18 cellular contexts compared by ENCODE assay signal in genomic region chr15:65038838-65039237, GRCh38. TPM values are rescaled to one million over a fixed set of nuclear protein-coding genes. Genes with fewer than 3 reads are reported as not detected.
DNase-seq lines count a peak whose midpoint lies in the region; ATAC-seq and TF ChIP-seq lines count a peak whose summit lies in the region.
"Had no signal": no experiment of that assay in that cellular context is flagged by ENCODE, and none has a peak within 500 bp of the region (broad histone marks: within the 10 kb centered on the region; RNA-seq: fewer than 3 reads in every experiment).

No MANE protein-coding gene starts in this region.

- ATAC-seq in IMR-90 (ENCODE audit: low read depth), result no peak
- ATAC-seq in Right ventricle myocardium inferior, result no peak
- ATAC-seq: GM12878, HepG2 had no signal

- H3K36me3 ChIP-seq in IMR-90 (ENCODE audit: control insufficient read depth, insufficient read depth, low read length), result no peaks in the 10 kb centered on the region
- H3K36me3 ChIP-seq in neuronal stem cell (replicated peaks in 1 of 2; ENCODE audit: control insufficient read depth in 2 of 2, insufficient read depth in 2 of 2, low read length in 2 of 2), result no peaks in the 10 kb centered on the region
- no peaks in the 10 kb centered on the region for H3K36me3 ChIP-seq in uterus
- H3K36me3 ChIP-seq: BLaER1 treated with 17β-estradiol and CSF1 and Interleukin-3, amounts not matched to agents 10 nM and 100 nM had no signal

- no peaks in the 10 kb centered on the region for H3K79me1 ChIP-seq in IMR-90 (ENCODE audit: low read depth in 1 of 2, low read length in 2 of 2)
- no peaks in the 10 kb centered on the region for H3K79me1 ChIP-seq in neuronal stem cell (ENCODE audit: low read depth, low read length)

- TF ChIP-seq RAD21 in IMR-90 (IDR thresholded peaks at IDR 0.05; ENCODE audit: low read length), result no peak

- H2BK15ac ChIP-seq in IMR-90 (ENCODE audit: low read depth, low read length), result no peak overlapping the region
- H2BK15ac ChIP-seq in neuronal stem cell (ENCODE audit: low read length), result no peak overlapping the region

- H3K4me3 ChIP-seq in IMR-90 (ENCODE audit: insufficient read depth, low read depth, low read length) (no peak overlapping the region), neuronal stem cell (ENCODE audit: low read length in 2 of 2) (peak overlapping the region in 1 of 2 donors; percentile 12), uterus (no peak overlapping the region)
- H3K4me3 ChIP-seq: BLaER1 treated with 17β-estradiol and CSF1 and Interleukin-3, amounts not matched to agents 10 nM and 100 nM; GM12878 had no signal

- POLR2A ChIA-PET in IMR-90 (lab: Charles Lee; ENCODE audit: unreplicated experiment), result no interaction called here

- no peak for DNase-seq in IMR-90
- DNase-seq in left kidney (ENCODE audit: low read depth, low spot score), result peak; percentile 82
- no peak for DNase-seq in neuronal stem cell (ENCODE audit: low spot score)
- DNase-seq in uterus, result peak; percentile 49
- no peak for DNase-seq in Right ventricle myocardium inferior (ENCODE audit: missing footprints)
- DNase-seq in NCI-H82 (lab: John Stamatoyannopoulos, UW), result no peak
- DNase-seq in DMS79 (lab: John Stamatoyannopoulos, UW), result no peak
- DNase-seq: ACHN; CD4-positive, CD25-positive, alpha-beta regulatory T cell; DMS53; GOT3; HCEC 1CT; HFFc6 had no signal

- TF ChIP-seq CTCF in IMR-90 (conservative IDR thresholded peaks at IDR 0.05; ENCODE audit: low read depth, low read length) (no peak), uterus (IDR thresholded peaks at IDR 0.05) (no peak)

- CTCF ChIA-PET in IMR-90 (lab: Yijun Ruan, JAX), result interaction anchor here (0.6 to 1.4 kb wide), 2 partner anchors 44 to 103 kb away, joined by 4 to 6 read pairs; no protein-coding TSS in a partner anchor

- no peak overlapping the region for H2BK120ac ChIP-seq in IMR-90 (ENCODE audit: low read depth, low read length)
- H2BK120ac ChIP-seq in neuronal stem cell (ENCODE audit: low read depth, low read length), result no peak overlapping the region

- dilution Hi-C loops in IMR-90 (cut with HindIII; ENCODE audit: low sequenced_read_pairs, unreplicated experiment), result no loop called here

- H3K9ac ChIP-seq in IMR-90 (ENCODE audit: low read depth, low read length) (no peak overlapping the region), neuronal stem cell (ENCODE audit: low read depth, low read length, poor library complexity) (peak overlapping the region; percentile 68)
- H3K9ac ChIP-seq: BLaER1 treated with 17β-estradiol and CSF1 and Interleukin-3, amounts not matched to agents 10 nM and 100 nM had no signal

- H3K9me3 ChIP-seq in IMR-90 (ENCODE audit: control insufficient read depth, insufficient read depth, low read length) (no peaks in the 10 kb centered on the region), neuronal stem cell (replicated peaks in 1 of 2; ENCODE audit: control insufficient read depth in 2 of 2, insufficient read depth in 1 of 2, low read depth in 1 of 2, low read length in 2 of 2) (no peaks in the 10 kb centered on the region), uterus (no peaks in the 10 kb centered on the region)
- H3K9me3 ChIP-seq: BLaER1 treated with 17β-estradiol and CSF1 and Interleukin-3, amounts not matched to agents 10 nM and 100 nM had no signal

- H3K4me1 ChIP-seq in IMR-90 (ENCODE audit: control insufficient read depth, insufficient read depth, low read length) (peaks cover 7% of the 10 kb centered on the region; the same call in 1 of the 2 replicates), neuronal stem cell (ENCODE audit: control insufficient read depth in 2 of 2, insufficient read depth in 1 of 2, low read depth in 1 of 2, low read length in 2 of 2) (peaks cover 0 to 4% of the 10 kb centered on the region in 2 donors), uterus (no peaks in the 10 kb centered on the region)

- H4K20me1 ChIP-seq in IMR-90 (ENCODE audit: insufficient read depth, low read length), result no peaks in the 10 kb centered on the region
- H4K20me1 ChIP-seq: BLaER1 treated with 17β-estradiol and CSF1 and Interleukin-3, amounts not matched to agents 10 nM and 100 nM had no signal

- H3K23ac ChIP-seq in IMR-90 (ENCODE audit: low read depth, low read length) (no peak overlapping the region), neuronal stem cell (ENCODE audit: low read depth, low read length, poor library complexity) (no peak overlapping the region)

- in situ Hi-C loops in IMR-90 (cut with MboI; ENCODE audit: low sequenced_read_pairs), result loop anchor here (10.0 kb wide), 2 partner anchors 46 to 236 kb away; no protein-coding TSS in a partner anchor

- no peak overlapping the region for H3K56ac ChIP-seq in IMR-90 (ENCODE audit: extremely low read depth, insufficient read depth, low read length)

- H3K27ac ChIP-seq in IMR-90 (ENCODE audit: insufficient read depth, low read length) (no peak overlapping the region), neuronal stem cell (replicated peaks; ENCODE audit: low read length) (no peak overlapping the region), uterus (no peak overlapping the region)
- H3K27ac ChIP-seq: BLaER1 treated with 17β-estradiol and CSF1 and Interleukin-3, amounts not matched to agents 10 nM and 100 nM had no signal

- H2AK5ac ChIP-seq in IMR-90 (ENCODE audit: low read depth, low read length), result peak overlapping the region; percentile 23; the same call in 1 of the 2 replicates
- H2AK5ac ChIP-seq in neuronal stem cell (ENCODE audit: low read depth, low read length), result no peak overlapping the region

- no peak overlapping the region for H2BK12ac ChIP-seq in neuronal stem cell (ENCODE audit: low read length)

- H2BK20ac ChIP-seq in IMR-90 (ENCODE audit: low read depth, low read length), result no peak overlapping the region

- H3K9me1 ChIP-seq in IMR-90 (ENCODE audit: insufficient read depth, low read length), result peaks cover 7% of the 10 kb centered on the region; the same call in 1 of the 2 replicates

- H4K8ac ChIP-seq in IMR-90 (ENCODE audit: low read depth in 2 of 2, low read length in 2 of 2) (no peak overlapping the region), neuronal stem cell (ENCODE audit: low read depth, low read length) (no peak overlapping the region)

- H2AFZ ChIP-seq in IMR-90 (replicated peaks; ENCODE audit: low read length, poor library complexity) (peak overlapping the region; percentile 26), neuronal stem cell (ENCODE audit: low read length) (peak overlapping the region; percentile 37)

- no peak for TF ChIP-seq POLR2A in IMR-90 (IDR thresholded peaks at IDR 0.05; ENCODE audit: low read depth, low read length)
- TF ChIP-seq POLR2A in uterus (IDR thresholded peaks at IDR 0.05), result no peak

- H3K4me2 ChIP-seq in IMR-90 (ENCODE audit: low read depth, low read length) (no peak overlapping the region), neuronal stem cell (ENCODE audit: insufficient read depth, low read length, poor library complexity, severe bottlenecking) (no peak overlapping the region)
- H3K4me2 ChIP-seq: BLaER1 treated with 17β-estradiol and CSF1 and Interleukin-3, amounts not matched to agents 10 nM and 100 nM had no signal

- H3K27me3 ChIP-seq in IMR-90 (ENCODE audit: control insufficient read depth, insufficient read depth, low read length) (no peaks in the 10 kb centered on the region), neuronal stem cell (ENCODE audit: control insufficient read depth in 3 of 3, insufficient read depth in 3 of 3, low read depth in 1 of 3, low read length in 3 of 3) (peaks cover 0 to 15% (median 3%) of the 10 kb centered on the region in 3 experiments), uterus (no peaks in the 10 kb centered on the region)
- H3K27me3 ChIP-seq: BLaER1 treated with 17β-estradiol and CSF1 and Interleukin-3, amounts not matched to agents 10 nM and 100 nM had no signal

- WGBS in IMR-90 (ENCODE audit: extremely low coverage in 2 of 2, insufficient read length in 1 of 2), 2 experiments, result no CpG with 5 or more reads among the region's 5 CpGs
- WGBS in neuronal stem cell (ENCODE audit: extremely low coverage in 2 of 2, insufficient read length in 2 of 2, insufficient replicate concordance in 1 of 2), 2 donors, result no CpG with 5 or more reads among the region's 5 CpGs

- no peak overlapping the region for H4K91ac ChIP-seq in IMR-90 (ENCODE audit: insufficient read depth, low read depth, low read length)
- no peak overlapping the region for H4K91ac ChIP-seq in neuronal stem cell (ENCODE audit: low read depth, low read length, poor library complexity)

- intact Hi-C loops in IMR-90 (cut with micrococcal nuclease), result loop anchor here (10.0 kb wide), 1 partner anchor 236 kb away; no protein-coding TSS in a partner anchor
- intact Hi-C loops in uterus (cut with DNase I; ENCODE audit: low total_unique reads), result loop anchor here (10.0 kb wide), 1 partner anchor 46 kb away; no protein-coding TSS in a partner anchor
- intact Hi-C loops in Right ventricle myocardium inferior (cut with DNase I), result no loop called here

- H3K14ac ChIP-seq in IMR-90 (replicated peaks; ENCODE audit: low read depth, low read length), result no peak overlapping the region
- H3K14ac ChIP-seq in neuronal stem cell (ENCODE audit: low read length), result peak overlapping the region; percentile 22

- H3K18ac ChIP-seq in IMR-90 (ENCODE audit: low read depth, low read length) (no peak overlapping the region), neuronal stem cell (ENCODE audit: low read length) (no peak overlapping the region)

- H3K4ac ChIP-seq in IMR-90 (ENCODE audit: low read depth, low read length), result no peak overlapping the region
- no peak overlapping the region for H3K4ac ChIP-seq in neuronal stem cell (ENCODE audit: low read length)

- no peak overlapping the region for H2BK5ac ChIP-seq in IMR-90 (ENCODE audit: low read depth, low read length, poor library complexity, severe bottlenecking)
- no peak overlapping the region for H2BK5ac ChIP-seq in neuronal stem cell (ENCODE audit: low read length)

- no peak overlapping the region for H2AK9ac ChIP-seq in IMR-90 (replicated peaks; ENCODE audit: low read depth, low read length, poor library complexity)

- BruUV-seq in IMR-90 (replicated peaks; lab: Mats Ljungman, UMichigan), result no TSS peak

- H4K5ac ChIP-seq in IMR-90 (ENCODE audit: low read depth, low read length), result no peak overlapping the region

RNA-seq across cellular contexts. Expression of gene SLC51B, which starts 6.3 kb away (rescaled TPM):
- not detected in 2 replicates for total RNA-seq in IMR-90 (2012; rRNA removed)
- polyA plus RNA-seq in IMR-90 (2012; rRNA removed), result 0.16 TPM in 1 of 2 replicates, not detected in the other
- 0.09 TPM in 1 of 2 replicates, not detected in the other for polyA plus RNA-seq in IMR-90 (2012; cell fraction: cytosol; rRNA removed)
- not detected in 2 replicates for polyA plus RNA-seq in IMR-90 (2012; cell fraction: nucleus; rRNA removed; ENCODE audit: low replicate concordance)
- not detected for polyA plus RNA-seq in neuronal stem cell (2013, experiment 1 of 2)
- not detected for polyA plus RNA-seq in neuronal stem cell (2013, experiment 2 of 2)
- not detected for total RNA-seq in uterus
- not detected for total RNA-seq in Right ventricle myocardium inferior
- total RNA-seq: A172; CD4-positive, CD25-positive, alpha-beta regulatory T cell; Daoy; HFFc6 had no signal
- polyA plus RNA-seq: CD4-positive, CD25-positive, alpha-beta regulatory T cell had no signal

RNA-seq across cellular contexts. Expression of gene MTFMT, which starts 9.4 kb away (rescaled TPM):
- 19.4 and 21.3 TPM in 2 replicates for total RNA-seq in IMR-90 (2012; rRNA removed)
- polyA plus RNA-seq in IMR-90 (2012; rRNA removed), result 7.3 and 8.9 TPM in 2 replicates
- polyA plus RNA-seq in IMR-90 (2012; cell fraction: cytosol; rRNA removed), result 7.2 and 8.9 TPM in 2 replicates
- 4.7 and 5.9 TPM in 2 replicates for polyA plus RNA-seq in IMR-90 (2012; cell fraction: nucleus; rRNA removed; ENCODE audit: low replicate concordance)
- polyA plus RNA-seq in neuronal stem cell (2013, experiment 1 of 2), result 14.3 TPM
- 14.6 TPM for polyA plus RNA-seq in neuronal stem cell (2013, experiment 2 of 2)
- 10 to 100 TPM; 11.5 to 30.1 (median 21.0) TPM for total RNA-seq in uterus
- 18.7 TPM for total RNA-seq in Right ventricle myocardium inferior

RNA-seq across cellular contexts. Expression of gene RASL12, which starts 29.0 kb away (rescaled TPM):
- total RNA-seq in IMR-90 (2012; rRNA removed), result under 0.01 and 0.18 TPM in 2 replicates
- polyA plus RNA-seq in IMR-90 (2012; rRNA removed), result 0.19 and 0.22 TPM in 2 replicates
- 0.27 and 0.75 TPM in 2 replicates for polyA plus RNA-seq in IMR-90 (2012; cell fraction: cytosol; rRNA removed)
- polyA plus RNA-seq in IMR-90 (2012; cell fraction: nucleus; rRNA removed; ENCODE audit: low replicate concordance), result 0.26 and 0.50 TPM in 2 replicates
- polyA plus RNA-seq in neuronal stem cell (2013, experiment 1 of 2), result 4.1 TPM
- 4.2 TPM for polyA plus RNA-seq in neuronal stem cell (2013, experiment 2 of 2)
- total RNA-seq in uterus, result 100 to 1,000 TPM in 1 of 4 donors, 10 to 100 TPM in 3; 65.3 to 116 (median 76.6) TPM
- 23.3 TPM for total RNA-seq in Right ventricle myocardium inferior
- total RNA-seq: A172; CD4-positive, CD25-positive, alpha-beta regulatory T cell; HFFc6 had no signal
- polyA plus RNA-seq: CD4-positive, CD25-positive, alpha-beta regulatory T cell; GM12878 had no signal

RNA-seq across cellular contexts. Expression of gene KBTBD13, which starts 37.7 kb away (rescaled TPM):
- total RNA-seq in IMR-90 (2012; rRNA removed), result not detected in 2 replicates
- polyA plus RNA-seq in IMR-90 (2012; rRNA removed), result not detected in 2 replicates
- polyA plus RNA-seq in IMR-90 (2012; cell fraction: cytosol; rRNA removed), result not detected in 2 replicates
- polyA plus RNA-seq in IMR-90 (2012; cell fraction: nucleus; rRNA removed; ENCODE audit: low replicate concordance), result not detected in 2 replicates
- 0.01 TPM for polyA plus RNA-seq in neuronal stem cell (2013, experiment 1 of 2)
- polyA plus RNA-seq in neuronal stem cell (2013, experiment 2 of 2), result not detected
- 1 to 10 TPM in 1 of 4 donors, under 1 TPM in 1, not detected in 2; 0.21 to 1.3 TPM for total RNA-seq in uterus
- 8.4 TPM for total RNA-seq in Right ventricle myocardium inferior
- total RNA-seq: A172; CD4-positive, CD25-positive, alpha-beta regulatory T cell; Daoy; HepG2; HFFc6 had no signal
- polyA plus RNA-seq: CD4-positive, CD25-positive, alpha-beta regulatory T cell; GM12878; HepG2 had no signal

RNA-seq across cellular contexts. Expression of gene SPG21, which starts 49.1 kb away (rescaled TPM):
- total RNA-seq in IMR-90 (2012; rRNA removed), result 60.8 and 65.3 TPM in 2 replicates
- 51.6 and 59.9 TPM in 2 replicates for polyA plus RNA-seq in IMR-90 (2012; rRNA removed)
- polyA plus RNA-seq in IMR-90 (2012; cell fraction: cytosol; rRNA removed), result 34.8 and 44.5 TPM in 2 replicates
- 18.7 and 49.4 TPM in 2 replicates for polyA plus RNA-seq in IMR-90 (2012; cell fraction: nucleus; rRNA removed; ENCODE audit: low replicate concordance)
- 73.0 TPM for polyA plus RNA-seq in neuronal stem cell (2013, experiment 1 of 2)
- polyA plus RNA-seq in neuronal stem cell (2013, experiment 2 of 2), result 75.2 TPM
- 100 to 1,000 TPM in 1 of 4 donors, 10 to 100 TPM in 3; 22.8 to 130 (median 80.7) TPM for total RNA-seq in uterus
- total RNA-seq in Right ventricle myocardium inferior, result 45.3 TPM

Comparison
In these comparisons a context has a peak if more than half of its experiments do, and no peak if none do; other contexts are left out.
1. DNase-seq: peak in left kidney (single experiment) and uterus (2 of 2); none in IMR-90 (single experiment), neuronal stem cell (single experiment), Right ventricle myocardium inferior (single experiment), NCI-H82 (single experiment) and DMS79 (single experiment).
2. RNA of gene RASL12, which starts 29.0 kb away (total RNA-seq): 65.3 to 116 TPM in uterus and 23.3 TPM in Right ventricle myocardium inferior (single experiment); under 0.01 to 0.18 TPM in IMR-90; every median in the first group is over 10 times any median in the second.